Comparison of ENCODE assay signal across 11 cellular contexts in genomic region chr2:44233450-44234128, GRCh38. TPM values are rescaled to one million over a fixed set of nuclear protein-coding genes. Genes with fewer than 3 reads are reported as not detected.
A peak's percentile ranks its signal among the peaks of the same experiment; 100 is the strongest.
DNase-seq lines count a peak whose midpoint lies in the region; ATAC-seq and TF ChIP-seq lines count a peak whose summit lies in the region.
"Had no signal": no experiment of that assay in that cellular context is flagged by ENCODE, and none has a peak within 500 bp of the region (broad histone marks: within the 10 kb centered on the region; RNA-seq: fewer than 3 reads in every experiment).

No MANE protein-coding gene starts in this region.

- 0 out of 2 replicates have a peak, but pooled peaks cover 4% of the 10 kb centered on the region for H3K36me3 ChIP-seq in SJSA1

- no peaks in the 10 kb centered on the region for H3K27me3 ChIP-seq in SJSA1 (replicated peaks)

- no peak overlapping the region for H3K27ac Mint-ChIP-seq in activated T-helper 2 cell treated with anti-CD3 and anti-CD28 coated beads, Interferon-gamma antibody, Interleukin-2, Interleukin-4, amounts not matched to agents 10 μg/mL and 5 μg/mL and 100 μg/mL, durations not matched to agents 14 hours and 24 hours and 36 hours
- H3K27ac Mint-ChIP-seq: activated naive CD8-positive, alpha-beta T cell had no signal

- H3K9me3 ChIP-seq in SJSA1 (replicated peaks): no peaks in the 10 kb centered on the region

- H3K4me1 Mint-ChIP-seq in activated T-helper 2 cell treated with anti-CD3 and anti-CD28 coated beads, Interferon-gamma antibody, Interleukin-2, Interleukin-4, amounts not matched to agents 10 μg/mL and 5 μg/mL and 100 μg/mL, durations not matched to agents 14 hours and 24 hours and 36 hours (ENCODE audit: low read depth): peaks cover 15% of the 10 kb centered on the region

- H3K27ac ChIP-seq in SJSA1: peak overlapping the region; percentile 86

- ATAC-seq in GM21423 (IDR thresholded peaks at IDR 0.05; ENCODE audit: unreplicated experiment): no peak
- no peak for ATAC-seq in HG03280 (IDR thresholded peaks at IDR 0.05; ENCODE audit: unreplicated experiment)

- DNase-seq in ACHN (peak; percentile 89), HCEC 1CT (peak; percentile 85), SJSA1 (ENCODE audit: low read depth in 1 of 2, low spot score in 2 of 2) (peak in 1 of 2 experiments; percentile 85), foreskin fibroblast (peak; percentile 44 to 68), retina (no peak)
- DNase-seq in activated T-helper 2 cell treated with anti-CD3 and anti-CD28 coated beads, Interferon-gamma antibody, Interleukin-2, Interleukin-4, amounts not matched to agents 10 μg/mL and 5 μg/mL and 100 μg/mL, durations not matched to agents 14 hours and 24 hours and 36 hours (ENCODE audit: low spot score): no peak
- DNase-seq: DMS 273 treated with DMSO at 0.1 percent for 48 hours, Kasumi-1 had no signal

- peaks cover 7% of the 10 kb centered on the region for H3K36me3 Mint-ChIP-seq in activated T-helper 2 cell treated with anti-CD3 and anti-CD28 coated beads, Interferon-gamma antibody, Interleukin-2, Interleukin-4, amounts not matched to agents 10 μg/mL and 5 μg/mL and 100 μg/mL, durations not matched to agents 14 hours and 24 hours and 36 hours (ENCODE audit: low read depth)

- H3K4me3 ChIP-seq in SJSA1 (no peak overlapping the region), foreskin fibroblast (ENCODE audit: low read depth in 1 of 2, low read length in 2 of 2) (no peak overlapping the region)

- H3K27me3 Mint-ChIP-seq in activated T-helper 2 cell treated with anti-CD3 and anti-CD28 coated beads, Interferon-gamma antibody, Interleukin-2, Interleukin-4, amounts not matched to agents 10 μg/mL and 5 μg/mL and 100 μg/mL, durations not matched to agents 14 hours and 24 hours and 36 hours (ENCODE audit: low read depth): no peaks in the 10 kb centered on the region
- H3K27me3 Mint-ChIP-seq: activated naive CD8-positive, alpha-beta T cell had no signal

- no peak overlapping the region for H3K4me3 Mint-ChIP-seq in activated T-helper 2 cell treated with anti-CD3 and anti-CD28 coated beads, Interferon-gamma antibody, Interleukin-2, Interleukin-4, amounts not matched to agents 10 μg/mL and 5 μg/mL and 100 μg/mL, durations not matched to agents 14 hours and 24 hours and 36 hours (ENCODE audit: low read depth)
- H3K4me3 Mint-ChIP-seq: activated naive CD8-positive, alpha-beta T cell had no signal

- peaks cover 29% of the 10 kb centered on the region for H3K4me1 ChIP-seq in SJSA1 (replicated peaks)

- H3K9me3 Mint-ChIP-seq in activated T-helper 2 cell treated with anti-CD3 and anti-CD28 coated beads, Interferon-gamma antibody, Interleukin-2, Interleukin-4, amounts not matched to agents 10 μg/mL and 5 μg/mL and 100 μg/mL, durations not matched to agents 14 hours and 24 hours and 36 hours: no peaks in the 10 kb centered on the region

- intact Hi-C loops in activated T-helper 2 cell treated with anti-CD3 and anti-CD28 coated beads, Interferon-gamma antibody, Interleukin-2, Interleukin-4, amounts not matched to agents 10 μg/mL and 5 μg/mL and 100 μg/mL, durations not matched to agents 14 hours and 24 hours and 36 hours (cut with micrococcal nuclease): loop anchor here (5.0 kb wide), 1 partner anchor 191 kb away; no protein-coding TSS in a partner anchor

- TF ChIP-seq CTCF in foreskin fibroblast (IDR thresholded peaks at IDR 0.05; ENCODE audit: low read depth, low read length): no peak

- in situ Hi-C loops in ACHN (cut with HindIII; ENCODE audit: low pct_ligation_motif_present, low pct_unique_long_range_greater_than_20kb, low sequenced_read_pairs): no loop called here

RNA-seq across cellular contexts. Expression of gene SLC3A1, which starts 41.7 kb away (rescaled TPM):
- not detected in 2 replicates for total RNA-seq in SJSA1 (2014; rRNA removed; shearing (Covaris generic))
- total RNA-seq in activated T-helper 2 cell treated with anti-CD3 and anti-CD28 coated beads, Interferon-gamma antibody, Interleukin-2, Interleukin-4, amounts not matched to agents 10 μg/mL and 5 μg/mL and 100 μg/mL, durations not matched to agents 14 hours and 24 hours and 36 hours: 0.09 and 0.41 TPM in 2 replicates

Comparison
In these comparisons a context has a peak if more than half of its experiments do, and no peak if none do; other contexts are left out.
1. DNase-seq: peak in ACHN (single experiment), HCEC 1CT (single experiment) and foreskin fibroblast (2 of 2); none in activated T-helper 2 cell treated with anti-CD3 and anti-CD28 coated beads, Interferon-gamma antibody, Interleukin-2, Interleukin-4, amounts not matched to agents 10 μg/mL and 5 μg/mL and 100 μg/mL, durations not matched to agents 14 hours and 24 hours and 36 hours (single experiment) and retina (single experiment).